In the genomic region with DNA sequence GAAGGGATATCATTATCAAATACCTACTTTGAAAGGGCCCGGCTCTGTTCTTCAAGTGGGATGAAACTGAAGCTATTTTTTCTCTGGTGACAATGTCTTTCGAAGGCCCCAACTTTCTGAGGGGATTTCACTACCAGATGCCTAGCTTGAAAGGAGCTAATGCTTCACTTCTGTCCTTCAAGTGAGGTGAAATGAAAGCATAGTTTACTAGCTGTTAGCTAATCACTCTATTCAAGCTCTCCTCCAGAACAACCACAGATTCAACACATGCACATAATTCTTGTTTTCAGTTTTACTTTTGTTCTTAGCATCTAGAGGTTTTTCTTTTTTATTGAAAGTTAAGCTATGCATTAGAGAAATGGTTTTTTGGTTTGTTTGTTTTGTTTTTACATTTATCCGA, we compare ENCODE assay signal across 33 cellular contexts.
"Had no signal": no experiment of that assay in that cellular context is flagged by ENCODE, and none has a peak within 500 bp of the region (broad histone marks: within the 10 kb centered on the region; RNA-seq: fewer than 3 reads in every experiment).

No MANE protein-coding gene starts in this region.

- H3K27me3 Mint-ChIP-seq: activated naive CD8-positive, alpha-beta T cell; naive B cell; stimulated activated naive CD8-positive, alpha-beta T cell treated with anti-CD3 and anti-CD28 coated beads, Interleukin-15, amount 100 ng/mL, for 72 hours; type B pancreatic cell had no signal

- H3K4me1 Mint-ChIP-seq: mesothelial cell of epicardium; naive B cell; nephron progenitor cell; stimulated activated effector memory CD8-positive, alpha-beta T cell treated with anti-CD3 and anti-CD28 coated beads, Interleukin-12 subunit alpha, Interleukin-12 subunit beta, amount 100 ng/mL, for 72 hours; stimulated activated naive CD8-positive, alpha-beta T cell treated with anti-CD3 and anti-CD28 coated beads, Interleukin-15, amount 100 ng/mL, for 72 hours had no signal

- DNase-seq: activated CD4-positive, alpha-beta T cell treated with anti-CD3 and anti-CD28 coated beads for 4 hours; activated CD4-positive, alpha-beta T cell treated with anti-CD3 and anti-CD28 coated beads, Interleukin-2, amount 50 U/mL, for 4 hours; activated effector memory CD4-positive, alpha-beta T cell treated with Interleukin-2 at 50 U/mL for 16 hours; activated naive CD4-positive, alpha-beta T cell treated with Interleukin-2 at 50 U/mL for 16 hours; activated T-cell treated with anti-CD3 and anti-CD28 coated beads for 4 hours; anterior cingulate cortex; cerebellar nuclear complex; dorsolateral prefrontal cortex; effector memory CD4-positive, alpha-beta T cell; erythroblast; hippocampal formation; left cardiac atrium; left ventricle myocardium superior; mammary epithelial cell; naive B cell; nephron progenitor cell; ovary; retina; stimulated activated CD4-positive, alpha-beta T cell treated with anti-CD3 and anti-CD28 coated beads, Interleukin-12 subunit alpha, Interleukin-12 subunit beta, amount 100 ng/mL, for 4 hours; stimulated activated CD4-positive, alpha-beta T cell treated with anti-CD3 and anti-CD28 coated beads, Interleukin-4, amount 100 ng/mL, for 24 hours; stimulated activated naive CD8-positive, alpha-beta T cell treated with anti-CD3 and anti-CD28 coated beads, Interleukin-15, amount 100 ng/mL, for 72 hours; substantia nigra; T-helper 9 cell; uterus had no signal

- H3K9me3 Mint-ChIP-seq: mesothelial cell of epicardium, nephron progenitor cell, type B pancreatic cell had no signal

- H3K27ac Mint-ChIP-seq: activated naive CD8-positive, alpha-beta T cell; mesothelial cell of epicardium; naive B cell; nephron progenitor cell; stimulated activated effector memory CD8-positive, alpha-beta T cell treated with anti-CD3 and anti-CD28 coated beads, Interleukin-12 subunit alpha, Interleukin-12 subunit beta, amount 100 ng/mL, for 72 hours; stimulated activated naive CD8-positive, alpha-beta T cell treated with anti-CD3 and anti-CD28 coated beads, Interleukin-15, amount 100 ng/mL, for 72 hours; type B pancreatic cell had no signal

- H3K36me3 Mint-ChIP-seq: activated naive CD8-positive, alpha-beta T cell; mesothelial cell of epicardium; naive B cell; stimulated activated effector memory CD8-positive, alpha-beta T cell treated with anti-CD3 and anti-CD28 coated beads, Interleukin-12 subunit alpha, Interleukin-12 subunit beta, amount 100 ng/mL, for 72 hours; type B pancreatic cell had no signal

- ATAC-seq: gastroesophageal sphincter; left cardiac atrium; left ventricle myocardium superior; sciatic nerve; stimulated activated effector memory CD8-positive, alpha-beta T cell treated with anti-CD3 and anti-CD28 coated beads, Interleukin-12 subunit alpha, Interleukin-12 subunit beta, amount 100 ng/mL, for 72 hours; stimulated activated naive CD8-positive, alpha-beta T cell treated with anti-CD3 and anti-CD28 coated beads, Interleukin-15, amount 100 ng/mL, for 72 hours had no signal

- H3K4me3 Mint-ChIP-seq: activated naive CD8-positive, alpha-beta T cell; mesothelial cell of epicardium; naive B cell; nephron progenitor cell; stimulated activated effector memory CD8-positive, alpha-beta T cell treated with anti-CD3 and anti-CD28 coated beads, Interleukin-12 subunit alpha, Interleukin-12 subunit beta, amount 100 ng/mL, for 72 hours; stimulated activated naive CD8-positive, alpha-beta T cell treated with anti-CD3 and anti-CD28 coated beads, Interleukin-15, amount 100 ng/mL, for 72 hours; type B pancreatic cell had no signal

- H3K4me3 ChIP-seq: coronary artery, dorsolateral prefrontal cortex, gastroesophageal sphincter, ovary, prostate gland, skin epidermis, uterus had no signal
